In the genomic region with DNA sequence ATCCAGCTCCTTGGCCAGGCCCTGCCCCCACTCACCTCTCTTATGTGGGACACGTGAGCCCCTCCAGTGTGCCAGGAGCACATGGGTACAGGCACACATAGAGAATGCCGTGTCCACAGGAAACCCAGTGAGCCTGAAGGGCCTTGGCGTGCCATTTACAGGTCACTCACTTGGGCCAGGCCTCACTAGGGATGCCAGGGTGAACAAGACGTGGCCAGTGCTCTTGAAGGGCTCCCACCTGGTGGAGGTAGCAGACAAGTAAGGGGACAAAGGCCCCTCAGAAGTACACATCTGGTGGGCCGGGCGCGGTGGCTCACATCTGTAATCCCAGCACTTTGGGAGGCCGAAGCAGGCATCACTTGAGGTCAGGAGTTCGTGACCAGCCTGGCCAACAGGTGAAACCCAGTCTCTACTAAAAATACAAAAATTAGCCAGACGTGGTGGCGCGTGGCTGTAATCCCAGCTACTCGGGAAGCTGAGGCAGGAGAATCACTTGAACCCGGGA, we compare ENCODE assay signal across 4 cellular contexts. TPM values are rescaled to one million over a fixed set of nuclear protein-coding genes. Genes with fewer than 3 reads are reported as not detected.
"Had no signal": no experiment of that assay in that cellular context is flagged by ENCODE, and none has a peak within 500 bp of the region (broad histone marks: within the 10 kb centered on the region; RNA-seq: fewer than 3 reads in every experiment).

No MANE protein-coding gene starts in this region.

- H3K4me3 ChIP-seq: GM12878 had no signal

- DNase-seq: GDM1, GF-D8 had no signal

RNA-seq across cellular contexts. Expression of gene C1QL2, which starts 15.1 kb away (rescaled TPM):
- total RNA-seq: G401, GM12878 had no signal
- polyA plus RNA-seq: GM12878 had no signal
